ENCODE assay signal across 20 cellular contexts in the genomic region with DNA sequence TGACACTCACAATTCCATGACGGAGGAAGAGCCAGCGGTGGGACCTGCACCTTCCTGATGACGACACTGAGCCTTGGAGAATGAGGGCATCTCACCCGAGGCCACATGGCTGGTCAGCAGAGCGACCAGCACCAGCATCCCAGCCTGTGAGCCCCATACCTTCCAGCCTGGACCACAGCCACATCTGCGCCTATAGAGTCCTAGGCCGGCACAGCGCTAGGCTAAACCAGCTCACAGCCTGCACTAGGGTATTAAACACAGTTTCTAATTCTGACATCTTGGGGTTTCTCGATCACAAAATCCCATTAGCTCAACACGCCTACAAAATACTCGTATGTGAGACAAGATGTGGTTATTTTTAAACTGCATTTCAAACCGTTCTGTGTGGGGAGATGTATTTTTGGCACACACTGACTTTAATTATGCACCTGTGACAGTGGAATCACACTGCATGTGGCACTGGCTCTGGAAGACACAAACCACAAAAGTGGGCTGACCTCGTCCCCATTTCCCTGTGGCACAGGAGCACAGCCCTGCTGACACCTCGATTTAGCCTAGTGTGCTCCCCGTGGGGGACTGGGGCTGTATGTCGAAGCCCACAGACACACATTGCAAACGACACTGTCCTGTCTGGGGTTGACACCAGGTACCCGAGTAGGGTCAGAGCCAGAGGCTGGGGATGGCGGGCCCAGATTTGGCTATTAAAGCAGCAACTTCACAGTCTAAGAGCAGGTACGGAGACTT. TPM values are rescaled to one million over a fixed set of nuclear protein-coding genes. Genes with fewer than 3 reads are reported as not detected.
"Had no signal": no experiment of that assay in that cellular context is flagged by ENCODE, and none has a peak within 500 bp of the region (broad histone marks: within the 10 kb centered on the region; RNA-seq: fewer than 3 reads in every experiment).

No MANE protein-coding gene starts in this region.

- H3K4me3 Mint-ChIP-seq: activated B cell treated with CpG ODN at 0.5 μM for 24 hours; activated CD8-positive, alpha-beta T cell treated with anti-CD3 and anti-CD28 coated beads, Interleukin-2, amount 10 ng/mL, durations not matched to agents 7 days and 5 days; activated naive CD8-positive, alpha-beta T cell; neural progenitor cell; stimulated activated naive B cell treated with anti-CD40 and anti-IgM and Interleukin-4, amounts not matched to agents 10 μg/mL and 1 μg/mL and 100 μg/mL, for 72 hours had no signal

- H3K4me3 ChIP-seq: body of pancreas, colonic mucosa, neural progenitor cell, ovary, tibial nerve had no signal

- H3K27me3 Mint-ChIP-seq: activated naive CD8-positive, alpha-beta T cell had no signal

- ATAC-seq: activated CD8-positive, alpha-beta T cell treated with anti-CD3 and anti-CD28 coated beads, Interleukin-2, amount 10 ng/mL, durations not matched to agents 7 days and 5 days; body of pancreas; esophagus mucosa; stimulated activated naive B cell treated with anti-CD40 and anti-IgM and Interleukin-4, amounts not matched to agents 10 μg/mL and 1 μg/mL and 100 μg/mL, for 72 hours had no signal

- H3K27me3 ChIP-seq: body of pancreas, colonic mucosa, neural progenitor cell, ovary, tibial nerve had no signal

- DNase-seq: activated B cell treated with CpG ODN at 0.5 μM for 24 hours; activated CD4-positive, alpha-beta T cell treated with anti-CD3 and anti-CD28 coated beads for 48 hours; activated CD8-positive, alpha-beta memory T cell treated with anti-CD3 and anti-CD28 coated beads, Interleukin-2, amount 50 U/mL, for 48 hours; activated CD8-positive, alpha-beta T cell treated with anti-CD3 and anti-CD28 coated beads, Interleukin-2, amount 10 ng/mL, durations not matched to agents 7 days and 5 days; activated gamma-delta T cell treated with Interleukin-2 at 50 U/mL for 16 hours; amniotic stem cell; body of pancreas; central memory CD4-positive, alpha-beta T cell; colonic mucosa; mesenchymal stem cell; ovary; stimulated activated CD4-positive, alpha-beta T cell treated with anti-CD3 and anti-CD28 coated beads, Interleukin-15, amount 100 ng/mL, for 24 hours; stimulated activated CD4-positive, alpha-beta T cell treated with anti-CD3 and anti-CD28 coated beads, Interleukin-4, amount 100 ng/mL, for 1 hour; stimulated activated naive B cell treated with anti-CD40 and anti-IgM and Interleukin-4, amounts not matched to agents 10 μg/mL and 1 μg/mL and 100 μg/mL, for 72 hours had no signal

- H3K36me3 Mint-ChIP-seq: activated naive CD8-positive, alpha-beta T cell; neural progenitor cell; stimulated activated naive B cell treated with anti-CD40 and anti-IgM and Interleukin-4, amounts not matched to agents 10 μg/mL and 1 μg/mL and 100 μg/mL, for 72 hours had no signal

- H3K9me3 Mint-ChIP-seq: activated B cell treated with CpG ODN at 0.5 μM for 24 hours; neural progenitor cell; stimulated activated naive B cell treated with anti-CD40 and anti-IgM and Interleukin-4, amounts not matched to agents 10 μg/mL and 1 μg/mL and 100 μg/mL, for 72 hours had no signal

- H3K9me3 ChIP-seq: body of pancreas, colonic mucosa, ovary, tibial nerve had no signal

- H3K27ac Mint-ChIP-seq: activated B cell treated with CpG ODN at 0.5 μM for 24 hours; activated CD8-positive, alpha-beta T cell treated with anti-CD3 and anti-CD28 coated beads, Interleukin-2, amount 10 ng/mL, durations not matched to agents 7 days and 5 days; activated naive CD8-positive, alpha-beta T cell; neural progenitor cell; stimulated activated naive B cell treated with anti-CD40 and anti-IgM and Interleukin-4, amounts not matched to agents 10 μg/mL and 1 μg/mL and 100 μg/mL, for 72 hours had no signal

- H3K4me1 Mint-ChIP-seq: activated B cell treated with CpG ODN at 0.5 μM for 24 hours; stimulated activated naive B cell treated with anti-CD40 and anti-IgM and Interleukin-4, amounts not matched to agents 10 μg/mL and 1 μg/mL and 100 μg/mL, for 72 hours had no signal

- H3K4me1 ChIP-seq: body of pancreas, colonic mucosa, neural progenitor cell had no signal

- H3K9ac ChIP-seq: neural progenitor cell had no signal

- H2AFZ ChIP-seq: neural progenitor cell had no signal

- H3K36me3 ChIP-seq: colonic mucosa, neural progenitor cell, ovary had no signal

- H3K27ac ChIP-seq: body of pancreas, colonic mucosa, neural progenitor cell, ovary, tibial nerve had no signal

- H3K4me2 ChIP-seq: neural progenitor cell had no signal

RNA-seq across cellular contexts. Expression of gene CPXM2, which starts 32.5 kb away (rescaled TPM):
- total RNA-seq: activated B cell treated with CpG ODN at 0.5 μM for 24 hours; activated CD8-positive, alpha-beta T cell treated with anti-CD3 and anti-CD28 coated beads, Interleukin-2, amount 10 ng/mL, durations not matched to agents 7 days and 5 days; fibroblast of villous mesenchyme; T-helper 2 cell treated with Interferon-gamma antibody and Interleukin-4, amounts not matched to agents 100 ng/mL and 5 ng/mL, for 36 hours had no signal
